Comparison of ENCODE assay signal across 9 cellular contexts in the genomic region with DNA sequence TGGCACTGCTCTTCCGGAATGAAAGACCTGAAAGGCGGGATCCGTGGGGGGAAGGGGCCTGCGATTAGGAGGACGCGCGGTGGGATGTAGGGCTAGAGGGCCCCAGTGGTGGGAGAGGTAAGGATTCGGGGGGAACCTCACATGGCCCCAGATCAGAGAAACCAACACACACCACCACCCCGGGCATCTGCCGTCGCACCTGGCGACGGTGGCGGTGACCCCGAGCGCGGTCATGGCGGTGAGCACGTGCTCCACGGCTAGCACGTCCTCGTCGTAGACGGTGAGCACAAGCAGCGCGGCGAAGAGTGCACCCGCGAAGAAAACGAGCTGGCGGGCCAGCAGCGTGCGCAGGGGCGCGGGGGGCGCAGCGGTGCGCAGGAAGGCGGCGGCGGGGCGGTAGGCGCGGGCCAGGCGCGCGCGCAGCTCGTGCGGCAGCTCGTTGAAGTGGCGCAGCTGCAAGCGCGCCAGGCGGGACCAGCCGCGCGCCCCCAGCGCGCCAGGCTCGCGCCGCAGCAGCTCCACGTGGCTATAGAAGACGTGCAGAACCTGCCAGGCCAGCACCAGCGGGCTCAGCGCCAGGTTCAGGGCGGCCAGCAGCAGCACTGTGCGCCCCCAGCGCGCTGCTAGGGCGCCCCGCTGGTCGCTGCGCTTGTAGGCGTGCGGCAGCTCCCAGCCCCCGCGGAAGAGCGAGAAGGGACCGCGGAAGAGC. TPM values are rescaled to one million over a fixed set of nuclear protein-coding genes. Genes with fewer than 3 reads are reported as not detected.
DNase-seq lines count a peak whose midpoint lies in the region; ATAC-seq, FAIRE-seq and TF ChIP-seq lines count a peak whose summit lies in the region.
"Had no signal": no experiment of that assay in that cellular context is flagged by ENCODE, and none has a peak within 500 bp of the region (broad histone marks: within the 10 kb centered on the region; RNA-seq: fewer than 3 reads in every experiment).

No MANE protein-coding gene starts in this region.

- H3K27me3 Mint-ChIP-seq in astrocyte (ENCODE audit: low read depth, unreplicated experiment) = peaks cover 50% of the 10 kb centered on the region

- H3K27me3 ChIP-seq in astrocyte (ENCODE audit: insufficient read depth, low read length) (peaks cover 27% of the 10 kb centered on the region), HepG2 (ENCODE audit: control insufficient read depth in 1 of 2, insufficient read depth in 2 of 2, low read length in 2 of 2) (peaks cover 12 to 50% of the 10 kb centered on the region in 2 experiments), thyroid gland (peaks cover under 1% of the 10 kb centered on the region)

- H3K9me3 ChIP-seq in astrocyte (ENCODE audit: insufficient read depth, low read depth, low read length) (no peaks in the 10 kb centered on the region), HepG2 (ENCODE audit: low read length) (no peaks in the 10 kb centered on the region), thyroid gland (no peaks in the 10 kb centered on the region)

- no TSS peak for BruUV-seq in HepG2 (replicated peaks; lab: Mats Ljungman, UMichigan)

- H3K9me3 Mint-ChIP-seq in astrocyte (ENCODE audit: unreplicated experiment) = peaks cover 2% of the 10 kb centered on the region

- FAIRE-seq in astrocyte (lab: Jason Lieb, UNC) (no peak), HepG2 (lab: Jason Lieb, UNC) (no peak)

- H3K27ac ChIP-seq in astrocyte (ENCODE audit: low read depth, low read length) (no peak overlapping the region), HepG2 (ENCODE audit: extremely low read length, insufficient read depth, low read length) (no peak overlapping the region), thyroid gland (no peak overlapping the region)
- H3K27ac ChIP-seq: HL-60 had no signal

- peaks cover 8% of the 10 kb centered on the region for H3K36me3 Mint-ChIP-seq in astrocyte (ENCODE audit: low read depth, unreplicated experiment)

- POLR2A ChIA-PET in HepG2 (lab: Yijun Ruan, JAX) = interaction anchor here (1.3 to 1.4 kb wide), 3 partner anchors 9 to 10 kb away, joined by 3 to 6 read pairs (median 4); a partner anchor contains a TSS

- TF ChIP-seq RAD21 in HepG2 (CRISPR knock-in tag; IDR thresholded peaks at IDR 0.05) = no peak

- H2AFZ ChIP-seq in astrocyte (ENCODE audit: low read depth, low read length) (peak overlapping the region; percentile 63), HepG2 (ENCODE audit: low read length) (no peak overlapping the region)

- 26% methylated on average over 26 of the region's 82 CpGs for WGBS in HepG2 (ENCODE audit: low lambda C conversion rate)
- WGBS in thyroid gland, 2 donors = 3% methylated on average over 39 of the region's 82 CpGs; no CpG with 5 or more reads in 1 of the 2 donors

- H3K79me2 ChIP-seq in astrocyte (ENCODE audit: insufficient read depth, low read length) = no peaks in the 10 kb centered on the region
- H3K79me2 ChIP-seq in HepG2 (ENCODE audit: insufficient read depth, low read length) = no peaks in the 10 kb centered on the region

- in situ Hi-C loops in HepG2 (cut with HindIII; ENCODE audit: extremely low pct_ligation_motif_present, low pct_unique_long_range_greater_than_20kb) = no loop called here

- H3K4me2 ChIP-seq in astrocyte (ENCODE audit: low read length) = peak overlapping the region; percentile 76
- H3K4me2 ChIP-seq in HepG2 (ENCODE audit: low read depth, low read length) = peak overlapping the region; percentile 78

- TF ChIP-seq POLR2A in HepG2 (IDR thresholded peaks at IDR 0.05; ENCODE audit: insufficient read depth in 1 of 2, low read depth in 2 of 2, low read length in 2 of 2) = no peak
- no peak for TF ChIP-seq POLR2A in thyroid gland (IDR thresholded peaks at IDR 0.05)

- H3K4me1 ChIP-seq in astrocyte (ENCODE audit: insufficient read depth, low read length) = peaks cover 20% of the 10 kb centered on the region
- H3K4me1 ChIP-seq in HepG2 (ENCODE audit: insufficient read depth, low read length) = peaks cover 48% of the 10 kb centered on the region
- peaks cover 4 to 21% of the 10 kb centered on the region in 2 donors for H3K4me1 ChIP-seq in thyroid gland

- ATAC-seq in HepG2 (peak; percentile 5), GM18868 (IDR thresholded peaks at IDR 0.05; ENCODE audit: unreplicated experiment) (no peak)

- H3K4me3 ChIP-seq in astrocyte (ENCODE audit: insufficient read depth, low read depth, low read length) (peak overlapping the region; percentile 20), HepG2 (replicated peaks in 1 of 3; ENCODE audit: insufficient read depth in 1 of 3, low read depth in 2 of 3, low read length in 3 of 3) (peak overlapping the region; percentile 23 to 70 (median 25); a peak in 4 of 6 replicates), thyroid gland (replicated peaks in 1 of 3) (no peak overlapping the region)

- H3K9ac ChIP-seq in astrocyte (ENCODE audit: low read length) (no peak overlapping the region), HepG2 (ENCODE audit: insufficient read depth, low read depth, low read length) (no peak overlapping the region)

- TF ChIP-seq CTCF in astrocyte (IDR thresholded peaks at IDR 0.05; ENCODE audit: insufficient read depth, low read depth, low read length) (no peak), HepG2 (CRISPR knock-in tag; IDR thresholded peaks at IDR 0.05) (no peak), thyroid gland (IDR thresholded peaks at IDR 0.05) (peak in 1 of 6 experiments; percentile 4)

- H4K20me1 ChIP-seq in astrocyte (ENCODE audit: insufficient read depth, low read length) = no peaks in the 10 kb centered on the region
- H4K20me1 ChIP-seq in HepG2 (ENCODE audit: insufficient read depth, low read length) = no peaks in the 10 kb centered on the region

- CTCF ChIA-PET in HepG2 (lab: Yijun Ruan, JAX; ENCODE audit: low intra/inter-chr PET ratio, low total read pairs) = interaction anchor here (0.8 to 1.5 kb wide), 4 partner anchors 32 to 120 kb away, joined by 3 to 5 read pairs (median 4); no protein-coding TSS in a partner anchor

- DNase-seq in Daoy (ENCODE audit: low read depth) (peak; percentile 52), NCI-H345 (lab: John Stamatoyannopoulos, UW) (peak; percentile 57), astrocyte (ENCODE audit: low read depth) (no peak), HepG2 (ENCODE audit: low spot score) (no peak), thyroid gland (peak; percentile 40 to 56), NCI-H226 (no peak), AG08395 (ENCODE audit: low spot score) (no peak)

- peak overlapping the region; percentile 64 for H3K4me3 Mint-ChIP-seq in astrocyte (ENCODE audit: unreplicated experiment)

- H3K27ac Mint-ChIP-seq in astrocyte (ENCODE audit: unreplicated experiment) = no peak overlapping the region

- intact Hi-C loops in HepG2 (cut with micrococcal nuclease; ENCODE audit: unreplicated experiment) = no loop called here
- intact Hi-C loops in thyroid gland (cut with DNase I) = no loop called here

- peaks cover 2% of the 10 kb centered on the region for H3K4me1 Mint-ChIP-seq in astrocyte (ENCODE audit: low read depth, unreplicated experiment)

- no peaks in the 10 kb centered on the region for H3K36me3 ChIP-seq in astrocyte (ENCODE audit: insufficient read depth, low read length)
- no peaks in the 10 kb centered on the region; a peak in 1 of 5 replicates for H3K36me3 ChIP-seq in HepG2 (replicated peaks in 1 of 2; ENCODE audit: control insufficient read depth in 1 of 2, insufficient read depth in 2 of 2, low read length in 2 of 2)
- H3K36me3 ChIP-seq in thyroid gland = no peaks in the 10 kb centered on the region

- TF ChIP-seq EP300 in HepG2 (IDR thresholded peaks at IDR 0.05; ENCODE audit: low read depth in 2 of 2, low read length in 2 of 2) (no peak), HepG2 (CRISPR knock-in tag; IDR thresholded peaks at IDR 0.05; ENCODE audit: borderline replicate concordance) (no peak)

RNA-seq across cellular contexts. Expression of a gene that starts 5.7 kb away (rescaled TPM):
- not detected in 2 replicates for total RNA-seq in Daoy (2014; rRNA removed; shearing (Covaris generic))
- total RNA-seq in astrocyte = 1.8 and 2.2 TPM in 2 replicates
- total RNA-seq in HepG2 (2016; rRNA removed; fragmentation: Illumina TruSeq; extraction: Trizol) = not detected in 2 replicates
- 0.18 TPM in 1 of 2 replicates, not detected in the other for total RNA-seq in HepG2 (2016; cell fraction: cytosol; rRNA removed; fragmentation: Illumina TruSeq; extraction: Trizol; ENCODE audit: low read depth)
- 0.04 TPM in 1 of 2 replicates, not detected in the other for total RNA-seq in HepG2 (2016; cell fraction: insoluble cytoplasmic fraction; rRNA removed; fragmentation: Illumina TruSeq; extraction: Trizol)
- not detected in 2 replicates for total RNA-seq in HepG2 (2016; cell fraction: membrane; rRNA removed; fragmentation: Illumina TruSeq; extraction: Trizol)
- 0.13 TPM in 1 of 2 replicates, not detected in the other for total RNA-seq in HepG2 (2016; cell fraction: nucleus; rRNA removed; fragmentation: Illumina TruSeq; extraction: Trizol)
- polyA plus RNA-seq in HepG2 (2011; rRNA removed) = 0.24 and 0.39 TPM in 2 replicates
- polyA plus RNA-seq in HepG2 (2011; cell fraction: cytosol; rRNA removed) = 0.13 and 0.15 TPM in 2 replicates
- polyA plus RNA-seq in HepG2 (2011; cell fraction: nucleus; rRNA removed) = 2.9 and 3.2 TPM in 2 replicates
- 0.51 and 0.72 TPM in 2 replicates for polyA plus RNA-seq in HepG2 (2012)
- polyA plus RNA-seq in HepG2 (2016; cell fraction: cytosol; fragmentation: Illumina TruSeq; extraction: Trizol; ENCODE audit: low read depth) = not detected in 2 replicates
- polyA plus RNA-seq in HepG2 (2016; cell fraction: insoluble cytoplasmic fraction; fragmentation: Illumina TruSeq; extraction: Trizol; ENCODE audit: low read depth) = not detected in 2 replicates
- polyA plus RNA-seq in HepG2 (2016; cell fraction: membrane; fragmentation: Illumina TruSeq; extraction: Trizol; ENCODE audit: low read depth) = not detected in 2 replicates
- polyA plus RNA-seq in HepG2 (2016; cell fraction: nucleus; fragmentation: Illumina TruSeq; extraction: Trizol; ENCODE audit: insufficient read depth, low read depth) = 0.12 and 0.88 TPM in 2 replicates
- polyA minus RNA-seq in HepG2 (2011; rRNA and poly(A)+ RNA removed; ENCODE audit: low replicate concordance) = 0.08 TPM in 1 of 2 replicates, not detected in the other
- polyA minus RNA-seq in HepG2 (2011; cell fraction: cytosol; rRNA and poly(A)+ RNA removed) = not detected in 2 replicates
- polyA minus RNA-seq in HepG2 (2011; cell fraction: nucleus; rRNA and poly(A)+ RNA removed) = 0.25 and 0.26 TPM in 2 replicates
- total RNA-seq in thyroid gland = under 1 TPM in 1 of 4 donors, not detected in 3; 0.27 TPM

RNA-seq across cellular contexts. Expression of a gene that starts 9.7 kb away (rescaled TPM):
- total RNA-seq in Daoy (2014; rRNA removed; shearing (Covaris generic)) = 44.2 and 49.1 TPM in 2 replicates
- 52.2 and 53.3 TPM in 2 replicates for total RNA-seq in astrocyte
- 7.2 and 16.7 TPM in 2 replicates for total RNA-seq in HepG2 (2016; rRNA removed; fragmentation: Illumina TruSeq; extraction: Trizol)
- 1.1 and 2.0 TPM in 2 replicates for total RNA-seq in HepG2 (2016; cell fraction: cytosol; rRNA removed; fragmentation: Illumina TruSeq; extraction: Trizol; ENCODE audit: low read depth)
- 7.2 and 16.4 TPM in 2 replicates for total RNA-seq in HepG2 (2016; cell fraction: insoluble cytoplasmic fraction; rRNA removed; fragmentation: Illumina TruSeq; extraction: Trizol)
- total RNA-seq in HepG2 (2016; cell fraction: membrane; rRNA removed; fragmentation: Illumina TruSeq; extraction: Trizol) = 3.4 and 3.7 TPM in 2 replicates
- 12.9 and 13.9 TPM in 2 replicates for total RNA-seq in HepG2 (2016; cell fraction: nucleus; rRNA removed; fragmentation: Illumina TruSeq; extraction: Trizol)
- 6.6 and 6.9 TPM in 2 replicates for polyA plus RNA-seq in HepG2 (2011; rRNA removed)
- 3.9 and 9.1 TPM in 2 replicates for polyA plus RNA-seq in HepG2 (2011; cell fraction: cytosol; rRNA removed)
- 20.5 and 25.6 TPM in 2 replicates for polyA plus RNA-seq in HepG2 (2011; cell fraction: nucleus; rRNA removed)
- polyA plus RNA-seq in HepG2 (2012) = 4.2 and 4.4 TPM in 2 replicates
- 1.5 and 1.9 TPM in 2 replicates for polyA plus RNA-seq in HepG2 (2016; cell fraction: cytosol; fragmentation: Illumina TruSeq; extraction: Trizol; ENCODE audit: low read depth)
- polyA plus RNA-seq in HepG2 (2016; cell fraction: insoluble cytoplasmic fraction; fragmentation: Illumina TruSeq; extraction: Trizol; ENCODE audit: low read depth) = 5.2 and 6.7 TPM in 2 replicates
- 2.6 and 2.9 TPM in 2 replicates for polyA plus RNA-seq in HepG2 (2016; cell fraction: membrane; fragmentation: Illumina TruSeq; extraction: Trizol; ENCODE audit: low read depth)
- polyA plus RNA-seq in HepG2 (2016; cell fraction: nucleus; fragmentation: Illumina TruSeq; extraction: Trizol; ENCODE audit: insufficient read depth, low read depth) = 23.3 and 23.7 TPM in 2 replicates
- polyA minus RNA-seq in HepG2 (2011; rRNA and poly(A)+ RNA removed; ENCODE audit: low replicate concordance) = 34.8 and 52.5 TPM in 2 replicates
- polyA minus RNA-seq in HepG2 (2011; cell fraction: cytosol; rRNA and poly(A)+ RNA removed) = 7.6 and 11.1 TPM in 2 replicates
- 13.7 and 16.2 TPM in 2 replicates for polyA minus RNA-seq in HepG2 (2011; cell fraction: nucleus; rRNA and poly(A)+ RNA removed)
- 10 to 100 TPM; 39.0 to 74.2 (median 60.9) TPM for total RNA-seq in thyroid gland

RNA-seq across cellular contexts. Expression of a gene that starts 27.8 kb away (rescaled TPM):
- 0.39 and 0.46 TPM in 2 replicates for total RNA-seq in Daoy (2014; rRNA removed; shearing (Covaris generic))
- total RNA-seq in astrocyte (1.8 and 2.0 TPM in 2 replicates), HepG2 (2016; rRNA removed; fragmentation: Illumina TruSeq; extraction: Trizol) (3.7 and 4.8 TPM in 2 replicates), thyroid gland (1 to 10 TPM; 5.2 to 8.1 (median 6.3) TPM)
- total RNA-seq in HepG2 (2016; cell fraction: cytosol; rRNA removed; fragmentation: Illumina TruSeq; extraction: Trizol; ENCODE audit: low read depth) = 2.6 and 2.9 TPM in 2 replicates
- total RNA-seq in HepG2 (2016; cell fraction: insoluble cytoplasmic fraction; rRNA removed; fragmentation: Illumina TruSeq; extraction: Trizol) = 4.2 and 4.4 TPM in 2 replicates
- 3.6 and 5.1 TPM in 2 replicates for total RNA-seq in HepG2 (2016; cell fraction: membrane; rRNA removed; fragmentation: Illumina TruSeq; extraction: Trizol)
- total RNA-seq in HepG2 (2016; cell fraction: nucleus; rRNA removed; fragmentation: Illumina TruSeq; extraction: Trizol) = 3.2 and 5.3 TPM in 2 replicates
- 7.5 and 10.1 TPM in 2 replicates for polyA plus RNA-seq in HepG2 (2011; rRNA removed)
- polyA plus RNA-seq in HepG2 (2011; cell fraction: cytosol; rRNA removed) = 5.8 and 10.0 TPM in 2 replicates
- polyA plus RNA-seq in HepG2 (2011; cell fraction: nucleus; rRNA removed) = 17.6 and 19.9 TPM in 2 replicates
- 4.8 and 5.0 TPM in 2 replicates for polyA plus RNA-seq in HepG2 (2012)
- 3.9 and 4.8 TPM in 2 replicates for polyA plus RNA-seq in HepG2 (2016; cell fraction: cytosol; fragmentation: Illumina TruSeq; extraction: Trizol; ENCODE audit: low read depth)
- polyA plus RNA-seq in HepG2 (2016; cell fraction: insoluble cytoplasmic fraction; fragmentation: Illumina TruSeq; extraction: Trizol; ENCODE audit: low read depth) = 7.8 and 8.1 TPM in 2 replicates
- 5.6 and 8.0 TPM in 2 replicates for polyA plus RNA-seq in HepG2 (2016; cell fraction: membrane; fragmentation: Illumina TruSeq; extraction: Trizol; ENCODE audit: low read depth)
- polyA plus RNA-seq in HepG2 (2016; cell fraction: nucleus; fragmentation: Illumina TruSeq; extraction: Trizol; ENCODE audit: insufficient read depth, low read depth) = 5.7 and 8.2 TPM in 2 replicates
- polyA minus RNA-seq in HepG2 (2011; rRNA and poly(A)+ RNA removed; ENCODE audit: low replicate concordance) = 0.65 and 23.1 TPM in 2 replicates
- polyA minus RNA-seq in HepG2 (2011; cell fraction: cytosol; rRNA and poly(A)+ RNA removed) = 8.4 and 12.0 TPM in 2 replicates
- 5.0 and 6.3 TPM in 2 replicates for polyA minus RNA-seq in HepG2 (2011; cell fraction: nucleus; rRNA and poly(A)+ RNA removed)

RNA-seq across cellular contexts. Expression of a gene that starts 29.8 kb away (rescaled TPM):
- 0.12 and 1.5 TPM in 2 replicates for total RNA-seq in Daoy (2014; rRNA removed; shearing (Covaris generic))
- total RNA-seq in astrocyte (3.9 and 5.9 TPM in 2 replicates), HepG2 (2016; rRNA removed; fragmentation: Illumina TruSeq; extraction: Trizol) (not detected in 2 replicates), thyroid gland (1 to 10 TPM in 3 of 4 donors, not detected in 1; 1.2 to 2.6 (median 1.5) TPM)
- total RNA-seq in HepG2 (2016; cell fraction: cytosol; rRNA removed; fragmentation: Illumina TruSeq; extraction: Trizol; ENCODE audit: low read depth) = not detected in 2 replicates
- 0.11 TPM in 1 of 2 replicates, not detected in the other for total RNA-seq in HepG2 (2016; cell fraction: insoluble cytoplasmic fraction; rRNA removed; fragmentation: Illumina TruSeq; extraction: Trizol)
- total RNA-seq in HepG2 (2016; cell fraction: membrane; rRNA removed; fragmentation: Illumina TruSeq; extraction: Trizol) = not detected in 2 replicates
- total RNA-seq in HepG2 (2016; cell fraction: nucleus; rRNA removed; fragmentation: Illumina TruSeq; extraction: Trizol) = 0.28 TPM in 1 of 2 replicates, not detected in the other
- 0.50 and 0.51 TPM in 2 replicates for polyA plus RNA-seq in HepG2 (2011; rRNA removed)
- polyA plus RNA-seq in HepG2 (2011; cell fraction: cytosol; rRNA removed) = 0.11 and 0.27 TPM in 2 replicates
- 4.2 and 4.6 TPM in 2 replicates for polyA plus RNA-seq in HepG2 (2011; cell fraction: nucleus; rRNA removed)
- polyA plus RNA-seq in HepG2 (2012) = 0.56 and 1.0 TPM in 2 replicates
- polyA plus RNA-seq in HepG2 (2016; cell fraction: cytosol; fragmentation: Illumina TruSeq; extraction: Trizol; ENCODE audit: low read depth) = not detected in 2 replicates
- not detected in 2 replicates for polyA plus RNA-seq in HepG2 (2016; cell fraction: insoluble cytoplasmic fraction; fragmentation: Illumina TruSeq; extraction: Trizol; ENCODE audit: low read depth)
- polyA plus RNA-seq in HepG2 (2016; cell fraction: membrane; fragmentation: Illumina TruSeq; extraction: Trizol; ENCODE audit: low read depth) = not detected in 2 replicates
- polyA plus RNA-seq in HepG2 (2016; cell fraction: nucleus; fragmentation: Illumina TruSeq; extraction: Trizol; ENCODE audit: insufficient read depth, low read depth) = 0.38 and 0.67 TPM in 2 replicates
- polyA minus RNA-seq in HepG2 (2011; rRNA and poly(A)+ RNA removed; ENCODE audit: low replicate concordance) = 0.48 and 3.4 TPM in 2 replicates
- polyA minus RNA-seq in HepG2 (2011; cell fraction: cytosol; rRNA and poly(A)+ RNA removed) = not detected in 2 replicates
- polyA minus RNA-seq in HepG2 (2011; cell fraction: nucleus; rRNA and poly(A)+ RNA removed) = 0.25 and 0.52 TPM in 2 replicates

RNA-seq across cellular contexts. Expression of a gene that starts 39.1 kb away (rescaled TPM):
- 56.6 and 63.8 TPM in 2 replicates for total RNA-seq in Daoy (2014; rRNA removed; shearing (Covaris generic))
- 47.9 and 55.1 TPM in 2 replicates for total RNA-seq in astrocyte
- 21.3 and 22.6 TPM in 2 replicates for total RNA-seq in HepG2 (2016; rRNA removed; fragmentation: Illumina TruSeq; extraction: Trizol)
- total RNA-seq in HepG2 (2016; cell fraction: cytosol; rRNA removed; fragmentation: Illumina TruSeq; extraction: Trizol; ENCODE audit: low read depth) = 12.6 and 13.7 TPM in 2 replicates
- 20.7 and 24.2 TPM in 2 replicates for total RNA-seq in HepG2 (2016; cell fraction: insoluble cytoplasmic fraction; rRNA removed; fragmentation: Illumina TruSeq; extraction: Trizol)
- total RNA-seq in HepG2 (2016; cell fraction: membrane; rRNA removed; fragmentation: Illumina TruSeq; extraction: Trizol) = 11.2 and 14.0 TPM in 2 replicates
- 11.2 and 11.8 TPM in 2 replicates for total RNA-seq in HepG2 (2016; cell fraction: nucleus; rRNA removed; fragmentation: Illumina TruSeq; extraction: Trizol)
- 16.4 and 17.3 TPM in 2 replicates for polyA plus RNA-seq in HepG2 (2011; rRNA removed)
- polyA plus RNA-seq in HepG2 (2011; cell fraction: cytosol; rRNA removed) = 19.6 and 22.3 TPM in 2 replicates
- polyA plus RNA-seq in HepG2 (2011; cell fraction: nucleus; rRNA removed) = 13.9 TPM in 2 replicates
- 12.1 and 12.5 TPM in 2 replicates for polyA plus RNA-seq in HepG2 (2012)
- 8.2 and 9.4 TPM in 2 replicates for polyA plus RNA-seq in HepG2 (2016; cell fraction: cytosol; fragmentation: Illumina TruSeq; extraction: Trizol; ENCODE audit: low read depth)
- 24.7 and 27.5 TPM in 2 replicates for polyA plus RNA-seq in HepG2 (2016; cell fraction: insoluble cytoplasmic fraction; fragmentation: Illumina TruSeq; extraction: Trizol; ENCODE audit: low read depth)
- 9.4 and 11.3 TPM in 2 replicates for polyA plus RNA-seq in HepG2 (2016; cell fraction: membrane; fragmentation: Illumina TruSeq; extraction: Trizol; ENCODE audit: low read depth)
- polyA plus RNA-seq in HepG2 (2016; cell fraction: nucleus; fragmentation: Illumina TruSeq; extraction: Trizol; ENCODE audit: insufficient read depth, low read depth) = 18.0 and 20.6 TPM in 2 replicates
- polyA minus RNA-seq in HepG2 (2011; rRNA and poly(A)+ RNA removed; ENCODE audit: low replicate concordance) = 36.0 and 75.6 TPM in 2 replicates
- 8.6 and 12.4 TPM in 2 replicates for polyA minus RNA-seq in HepG2 (2011; cell fraction: cytosol; rRNA and poly(A)+ RNA removed)
- polyA minus RNA-seq in HepG2 (2011; cell fraction: nucleus; rRNA and poly(A)+ RNA removed) = 7.0 and 11.7 TPM in 2 replicates
- total RNA-seq in thyroid gland = 10 to 100 TPM in 2 of 4 donors, 1 to 10 TPM in 2; 5.3 to 17.4 (median 9.6) TPM

Comparison
In these comparisons a context has a peak if more than half of its experiments do, and no peak if none do; other contexts are left out.
1. DNase-seq: peak in Daoy (single experiment), NCI-H345 (single experiment) and thyroid gland (2 of 2); none in astrocyte (single experiment), HepG2 (single experiment), NCI-H226 (single experiment) and AG08395 (single experiment).
2. H3K4me3 ChIP-seq: peak in astrocyte (single experiment) and HepG2 (3 of 3); none in thyroid gland (0 of 3).